ENCODE assay signal across 8 cellular contexts in genomic region chr3:192816274-192816853, GRCh38.
DNase-seq lines count a peak whose midpoint lies in the region; ATAC-seq, FAIRE-seq and TF ChIP-seq lines count a peak whose summit lies in the region.

No MANE protein-coding gene starts in this region.

- TF ChIP-seq CTCF in LNCaP clone FGC (IDR thresholded peaks at IDR 0.05; ENCODE audit: control insufficient read depth, extremely low read depth, insufficient read depth): peak; percentile 59
- peak; percentile 75 for TF ChIP-seq CTCF in epithelial cell of proximal tubule (conservative IDR thresholded peaks at IDR 0.05; ENCODE audit: low read depth, low read length)
- TF ChIP-seq CTCF in progenitor cell of endocrine pancreas (IDR thresholded peaks at IDR 0.05; ENCODE audit: unreplicated experiment): peak; percentile 89

- no peak for ATAC-seq in stimulated activated naive CD8-positive, alpha-beta T cell treated with anti-CD3 and anti-CD28 coated beads, Interleukin-15, Interleukin-2, amounts not matched to agents 100 U/mL and 50 U/mL, for 24 hours
- ATAC-seq in GM18858 (IDR thresholded peaks at IDR 0.05; ENCODE audit: unreplicated experiment): no peak

- H3K4me1 Mint-ChIP-seq in progenitor cell of endocrine pancreas (ENCODE audit: low read depth): peaks cover 34% of the 10 kb centered on the region

- peak; percentile 78 for FAIRE-seq in RCC 7860 (lab: Jason Lieb, UNC)

- no peak overlapping the region for H3K27ac Mint-ChIP-seq in progenitor cell of endocrine pancreas

- H3K4me3 ChIP-seq in LNCaP clone FGC (ENCODE audit: low read depth, low read length): no peak overlapping the region
- no peak overlapping the region for H3K4me3 ChIP-seq in epithelial cell of proximal tubule (ENCODE audit: low read depth, low read length)

- no peaks in the 10 kb centered on the region for H3K27me3 Mint-ChIP-seq in progenitor cell of endocrine pancreas

- H3K36me3 Mint-ChIP-seq in progenitor cell of endocrine pancreas (ENCODE audit: insufficient read depth): no peaks in the 10 kb centered on the region

- in situ Hi-C loops in G401 (cut with HindIII; ENCODE audit: low sequenced_read_pairs): no loop called here

- DNase-seq in G401 (ENCODE audit: low spot score): peak; percentile 72
- peak; percentile 21 for DNase-seq in LNCaP clone FGC (ENCODE audit: low read depth)
- peak; percentile 49 for DNase-seq in RCC 7860 (ENCODE audit: low spot score)
- DNase-seq in epithelial cell of proximal tubule (ENCODE audit: low read depth): no peak
- no peak for DNase-seq in progenitor cell of endocrine pancreas (ENCODE audit: low spot score, unreplicated experiment)
- DNase-seq in stimulated activated naive CD8-positive, alpha-beta T cell treated with anti-CD3 and anti-CD28 coated beads, Interleukin-15, Interleukin-2, amounts not matched to agents 100 U/mL and 50 U/mL, for 24 hours: no peak
- DNase-seq in effector CD4-positive, alpha-beta T cell: no peak

- H3K9me3 Mint-ChIP-seq in progenitor cell of endocrine pancreas (ENCODE audit: low read depth): no peaks in the 10 kb centered on the region

- H3K4me3 Mint-ChIP-seq in progenitor cell of endocrine pancreas (ENCODE audit: low read depth): no peak overlapping the region

Comparison
In these comparisons a context has a peak if more than half of its experiments do, and no peak if none do; other contexts are left out.
1. DNase-seq: peak in G401 (single experiment), LNCaP clone FGC (single experiment) and RCC 7860 (single experiment); none in epithelial cell of proximal tubule (single experiment), progenitor cell of endocrine pancreas (single experiment), stimulated activated naive CD8-positive, alpha-beta T cell treated with anti-CD3 and anti-CD28 coated beads, Interleukin-15, Interleukin-2, amounts not matched to agents 100 U/mL and 50 U/mL, for 24 hours (single experiment) and effector CD4-positive, alpha-beta T cell (single experiment).
2. Peak in every context shown above with its lines, with median percentiles within 50 percentile points of each other: CTCF ChIP-seq.